In the genomic region with DNA sequence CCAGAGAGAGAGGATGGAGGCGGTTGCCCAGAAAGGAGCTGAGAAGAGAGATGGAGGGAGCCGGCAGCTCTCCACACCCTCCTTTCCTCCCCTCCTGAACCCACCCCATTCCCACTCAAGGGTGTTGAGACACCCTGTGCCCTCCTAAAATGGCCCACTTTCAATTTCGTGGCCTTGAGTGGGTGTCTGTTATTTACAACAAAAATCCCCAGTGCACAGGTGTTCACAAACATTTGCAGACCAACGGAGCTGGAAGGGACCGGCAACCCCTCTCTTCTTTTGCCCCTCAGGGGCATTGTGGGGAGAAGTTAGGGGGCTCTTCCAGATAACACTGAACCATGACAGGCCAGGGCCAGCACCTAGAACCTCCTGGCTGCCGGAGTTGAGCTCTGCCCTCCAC, we compare ENCODE assay signal across 15 cellular contexts.
"Had no signal": no experiment of that assay in that cellular context is flagged by ENCODE, and none has a peak within 500 bp of the region (broad histone marks: within the 10 kb centered on the region; RNA-seq: fewer than 3 reads in every experiment).

No MANE protein-coding gene starts in this region.

- H3K9me3 ChIP-seq: stomach, testis had no signal

- H3K27ac ChIP-seq: stomach, testis had no signal

- H3K4me1 ChIP-seq: stomach, testis had no signal

- H3K4me3 Mint-ChIP-seq: activated T-helper 1 cell treated with anti-CD3 and anti-CD28 coated beads, Interleukin-12 subunit alpha, Interleukin-12 subunit beta, Interleukin-2, Interleukin-4 antibody, amounts not matched to agents 30 ng/mL and 10 ng/mL and 1 ng/mL, durations not matched to agents 14 hours and 24 hours and 36 hours; dendritic cell treated with granulocyte-macrophage colony-stimulating factor and Interleukin-4, amounts not matched to agents 40 ng/mL and 50 ng/mL, for 4 days; neural crest cell had no signal

- ATAC-seq: sciatic nerve had no signal

- FAIRE-seq: bronchial epithelial cell had no signal

- H3K36me3 ChIP-seq: stomach had no signal

- H3K9me3 Mint-ChIP-seq: activated T-helper 1 cell treated with anti-CD3 and anti-CD28 coated beads, Interleukin-12 subunit alpha, Interleukin-12 subunit beta, Interleukin-2, Interleukin-4 antibody, amounts not matched to agents 30 ng/mL and 10 ng/mL and 1 ng/mL, durations not matched to agents 14 hours and 24 hours and 36 hours; dendritic cell treated with granulocyte-macrophage colony-stimulating factor and Interleukin-4, amounts not matched to agents 40 ng/mL and 50 ng/mL, for 4 days; neural crest cell had no signal

- H3K4me3 ChIP-seq: stomach, testis had no signal

- H3K27me3 ChIP-seq: testis had no signal

- H3K27ac Mint-ChIP-seq: activated T-helper 1 cell treated with anti-CD3 and anti-CD28 coated beads, Interleukin-12 subunit alpha, Interleukin-12 subunit beta, Interleukin-2, Interleukin-4 antibody, amounts not matched to agents 30 ng/mL and 10 ng/mL and 1 ng/mL, durations not matched to agents 14 hours and 24 hours and 36 hours; dendritic cell treated with granulocyte-macrophage colony-stimulating factor and Interleukin-4, amounts not matched to agents 40 ng/mL and 50 ng/mL, for 4 days had no signal

- DNase-seq: activated CD4-positive, CD25-positive, alpha-beta regulatory T cell treated with anti-CD3 and anti-CD28 coated beads, Interleukin-2, amount 50 U/mL, for 72 hours; activated naive CD4-positive, alpha-beta T cell treated with Interleukin-2 at 50 U/mL for 16 hours; aorta; effector memory CD4-positive, alpha-beta T cell; foreskin fibroblast; glutamatergic neuron; hypothalamus; stomach; T1000; testis had no signal
